Comparison of ENCODE assay signal across 1 cellular context in the genomic region with DNA sequence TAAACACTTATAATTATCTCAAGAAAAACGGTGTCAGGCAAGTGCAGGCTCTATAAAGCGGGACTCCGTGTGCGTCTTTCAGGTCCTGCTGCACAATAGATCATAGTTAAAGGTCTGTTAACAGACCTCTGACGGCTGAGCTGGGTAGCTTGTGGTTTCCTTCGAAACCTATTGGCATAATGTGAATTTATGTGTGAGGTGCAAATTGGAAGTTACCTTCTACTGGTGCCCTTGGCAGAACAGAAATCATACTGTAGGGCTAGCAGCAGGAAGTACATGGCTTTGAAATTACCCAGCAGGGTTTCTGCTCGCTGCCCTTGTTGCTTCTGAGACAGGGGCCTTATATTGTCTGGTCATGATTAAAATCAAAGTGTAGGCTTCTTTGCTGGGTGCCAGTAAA.
A peak's percentile ranks its signal among the peaks of the same experiment; 100 is the strongest.
TF ChIP-seq lines count a peak whose summit lies in the region.

No MANE protein-coding gene starts in this region.

TF ChIP-seq in SK-N-SH treated with all-trans-retinoic acid at 6 μM for 48 hours, 23 proteins besides CTCF, POLR2A, EP300 and RAD21 (continued from another document):
- TF ChIP-seq, protein P1, sequence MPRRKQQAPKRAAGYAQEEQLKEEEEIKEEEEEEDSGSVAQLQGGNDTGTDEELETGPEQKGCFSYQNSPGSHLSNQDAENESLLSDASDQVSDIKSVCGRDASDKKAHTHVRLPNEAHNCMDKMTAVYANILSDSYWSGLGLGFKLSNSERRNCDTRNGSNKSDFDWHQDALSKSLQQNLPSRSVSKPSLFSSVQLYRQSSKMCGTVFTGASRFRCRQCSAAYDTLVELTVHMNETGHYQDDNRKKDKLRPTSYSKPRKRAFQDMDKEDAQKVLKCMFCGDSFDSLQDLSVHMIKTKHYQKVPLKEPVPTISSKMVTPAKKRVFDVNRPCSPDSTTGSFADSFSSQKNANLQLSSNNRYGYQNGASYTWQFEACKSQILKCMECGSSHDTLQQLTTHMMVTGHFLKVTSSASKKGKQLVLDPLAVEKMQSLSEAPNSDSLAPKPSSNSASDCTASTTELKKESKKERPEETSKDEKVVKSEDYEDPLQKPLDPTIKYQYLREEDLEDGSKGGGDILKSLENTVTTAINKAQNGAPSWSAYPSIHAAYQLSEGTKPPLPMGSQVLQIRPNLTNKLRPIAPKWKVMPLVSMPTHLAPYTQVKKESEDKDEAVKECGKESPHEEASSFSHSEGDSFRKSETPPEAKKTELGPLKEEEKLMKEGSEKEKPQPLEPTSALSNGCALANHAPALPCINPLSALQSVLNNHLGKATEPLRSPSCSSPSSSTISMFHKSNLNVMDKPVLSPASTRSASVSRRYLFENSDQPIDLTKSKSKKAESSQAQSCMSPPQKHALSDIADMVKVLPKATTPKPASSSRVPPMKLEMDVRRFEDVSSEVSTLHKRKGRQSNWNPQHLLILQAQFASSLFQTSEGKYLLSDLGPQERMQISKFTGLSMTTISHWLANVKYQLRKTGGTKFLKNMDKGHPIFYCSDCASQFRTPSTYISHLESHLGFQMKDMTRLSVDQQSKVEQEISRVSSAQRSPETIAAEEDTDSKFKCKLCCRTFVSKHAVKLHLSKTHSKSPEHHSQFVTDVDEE (CRISPR knock-in tag; IDR thresholded peaks at IDR 0.05), result peak; percentile 41; the same call in 1 of the 2 replicates
TF ChIP-seq in SK-N-SH treated with all-trans-retinoic acid at 6 μM for 48 hours: peak in this region for 2.
